ENCODE assay signal across 13 cellular contexts in the genomic region with DNA sequence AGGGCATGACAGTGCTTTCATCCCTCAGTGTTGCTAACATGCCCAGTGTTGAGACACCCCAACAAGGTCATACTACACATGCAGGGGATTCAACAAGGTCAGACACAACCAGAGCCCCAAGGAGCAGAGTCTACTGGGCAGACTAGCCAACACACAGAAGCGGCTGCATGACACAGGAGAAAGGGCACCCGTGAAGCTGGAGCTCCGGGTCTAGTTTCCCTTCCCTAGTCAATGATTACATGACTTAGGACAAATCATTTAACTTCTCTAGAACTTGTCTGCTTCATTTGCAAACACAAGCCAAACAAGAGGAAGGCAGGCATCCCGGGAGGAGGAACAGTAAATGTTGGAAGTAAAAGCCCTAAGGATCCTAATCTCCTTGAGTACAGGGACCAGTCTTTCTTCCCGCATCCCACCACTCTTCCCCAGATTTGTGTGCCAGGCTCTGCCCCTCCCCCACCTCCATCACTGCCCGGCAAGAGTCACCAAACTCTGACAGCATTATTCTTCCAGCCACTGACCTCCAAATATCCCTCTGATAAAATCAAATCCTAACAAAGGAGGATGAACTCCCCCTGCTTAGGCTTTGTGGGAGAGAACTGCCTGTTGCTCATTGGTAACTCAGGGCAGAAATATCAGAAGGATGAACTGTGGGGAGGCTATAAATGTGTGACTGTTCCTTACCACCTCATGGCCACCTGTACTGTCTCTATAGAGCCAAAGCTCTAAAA.
DNase-seq lines count a peak whose midpoint lies in the region; ATAC-seq and TF ChIP-seq lines count a peak whose summit lies in the region.
"Had no signal": no experiment of that assay in that cellular context is flagged by ENCODE, and none has a peak within 500 bp of the region (broad histone marks: within the 10 kb centered on the region; RNA-seq: fewer than 3 reads in every experiment).

No MANE protein-coding gene starts in this region.

- no peak for TF ChIP-seq CTCF in Calu3 (IDR thresholded peaks at IDR 0.05; ENCODE audit: unreplicated experiment)
- no peak for TF ChIP-seq CTCF in sigmoid colon (IDR thresholded peaks at IDR 0.05)

- H3K4me1 Mint-ChIP-seq in Calu3 (ENCODE audit: low read depth, unreplicated experiment): peaks cover 24% of the 10 kb centered on the region
- no peaks in the 10 kb centered on the region for H3K4me1 Mint-ChIP-seq in naive thymus-derived CD4-positive, alpha-beta T cell

- no peaks in the 10 kb centered on the region for H3K36me3 ChIP-seq in sigmoid colon
- no peaks in the 10 kb centered on the region for H3K36me3 ChIP-seq in naive thymus-derived CD4-positive, alpha-beta T cell (ENCODE audit: control insufficient read depth in 2 of 3, insufficient read depth in 3 of 3, low read length in 3 of 3)
- H3K36me3 ChIP-seq: SJCRH30, spleen had no signal

- CTCF ChIA-PET in Calu3 (lab: Charles Lee): no interaction called here
- CTCF ChIA-PET in naive thymus-derived CD4-positive, alpha-beta T cell (lab: Charles Lee): no interaction called here

- no peak for TF ChIP-seq EP300 in sigmoid colon (IDR thresholded peaks at IDR 0.05)

- TF ChIP-seq POLR2A in sigmoid colon (IDR thresholded peaks at IDR 0.05): no peak

- no peak overlapping the region for H3K27ac Mint-ChIP-seq in Calu3 (ENCODE audit: unreplicated experiment)
- no peak overlapping the region for H3K27ac Mint-ChIP-seq in naive thymus-derived CD4-positive, alpha-beta T cell
- H3K27ac Mint-ChIP-seq: stimulated activated naive CD8-positive, alpha-beta T cell treated with anti-CD3 and anti-CD28 coated beads, Interleukin-15, Interleukin-2, amounts not matched to agents 100 ng/mL and 50 ng/mL, for 24 hours had no signal

- H3K9me3 Mint-ChIP-seq in Calu3 (ENCODE audit: low read depth, unreplicated experiment): no peaks in the 10 kb centered on the region
- peaks cover 0 to 2% (median 0%) of the 10 kb centered on the region in 11 donors for H3K9me3 Mint-ChIP-seq in naive thymus-derived CD4-positive, alpha-beta T cell
- H3K9me3 Mint-ChIP-seq: stimulated activated naive CD8-positive, alpha-beta T cell treated with anti-CD3 and anti-CD28 coated beads, Interleukin-15, Interleukin-2, amounts not matched to agents 100 ng/mL and 50 ng/mL, for 24 hours had no signal

- H3K4me3 Mint-ChIP-seq in Calu3 (ENCODE audit: low read depth, unreplicated experiment): no peak overlapping the region
- H3K4me3 Mint-ChIP-seq in naive thymus-derived CD4-positive, alpha-beta T cell: no peak overlapping the region
- H3K4me3 Mint-ChIP-seq: stimulated activated naive CD8-positive, alpha-beta T cell treated with anti-CD3 and anti-CD28 coated beads, Interleukin-15, Interleukin-2, amounts not matched to agents 100 ng/mL and 50 ng/mL, for 24 hours had no signal

- no peaks in the 10 kb centered on the region for H3K36me3 Mint-ChIP-seq in Calu3 (ENCODE audit: insufficient read depth, unreplicated experiment)
- H3K36me3 Mint-ChIP-seq in naive thymus-derived CD4-positive, alpha-beta T cell: no peaks in the 10 kb centered on the region

- POLR2A ChIA-PET in naive thymus-derived CD4-positive, alpha-beta T cell (lab: Charles Lee): no interaction called here

- no peaks in the 10 kb centered on the region for H3K9me3 ChIP-seq in sigmoid colon
- H3K9me3 ChIP-seq in naive thymus-derived CD4-positive, alpha-beta T cell (ENCODE audit: control insufficient read depth in 2 of 3, low read length in 3 of 3): no peaks in the 10 kb centered on the region
- H3K9me3 ChIP-seq: SJCRH30, spleen had no signal

- no peaks in the 10 kb centered on the region for H3K27me3 ChIP-seq in sigmoid colon
- H3K27me3 ChIP-seq in naive thymus-derived CD4-positive, alpha-beta T cell (ENCODE audit: control insufficient read depth in 2 of 2, insufficient read depth in 2 of 2, low read length in 2 of 2): no peaks in the 10 kb centered on the region

- ATAC-seq in SK-N-SH treated with all-trans-retinoic acid at 6 μM for 48 hours: peak; percentile 4
- no peak for ATAC-seq in naive thymus-derived CD4-positive, alpha-beta T cell

- 25 to 59% methylated on average over 6 of the region's 6 CpGs for WGBS in sigmoid colon, 2 donors

- intact Hi-C loops in Calu3 (cut with micrococcal nuclease; ENCODE audit: unreplicated experiment) (no loop called here), sigmoid colon (cut with DNase I) (no loop called here)
- intact Hi-C loops in naive thymus-derived CD4-positive, alpha-beta T cell (cut with micrococcal nuclease): no loop called here

- H3K4me3 ChIP-seq in sigmoid colon: no peak overlapping the region
- no peak overlapping the region for H3K4me3 ChIP-seq in naive thymus-derived CD4-positive, alpha-beta T cell (ENCODE audit: low read length)
- H3K4me3 ChIP-seq: SJCRH30, spleen had no signal

- peaks cover 0 to 96% (median 79%) of the 10 kb centered on the region in 4 donors for H3K4me1 ChIP-seq in sigmoid colon
- H3K4me1 ChIP-seq in naive thymus-derived CD4-positive, alpha-beta T cell (ENCODE audit: control insufficient read depth in 2 of 2, insufficient read depth in 2 of 2, low read length in 2 of 2): no peaks in the 10 kb centered on the region

- BruUV-seq in Calu3 (replicated peaks; lab: Mats Ljungman, UMichigan): no TSS peak

- peak overlapping the region; percentile 23 to 71 (median 65) for H3K27ac ChIP-seq in sigmoid colon
- H3K27ac ChIP-seq in naive thymus-derived CD4-positive, alpha-beta T cell (ENCODE audit: low read depth, low read length): no peak overlapping the region
- H3K27ac ChIP-seq: SJCRH30 had no signal

- DNase-seq in Calu3: peak; percentile 21
- peak; percentile 81 for DNase-seq in kidney tubule cell (ENCODE audit: low spot score)
- DNase-seq in sigmoid colon: no peak
- no peak for DNase-seq in NCI-H1436 treated with DMSO at 0.1 percent for 48 hours (lab: John Stamatoyannopoulos, UW)
- DNase-seq in HuH-7 (ENCODE audit: low spot score): no peak
- DNase-seq in RPMI8226: no peak
- no peak for DNase-seq in naive thymus-derived CD4-positive, alpha-beta T cell
- DNase-seq: erythroblast, NCI-H82, SJCRH30, spleen had no signal

- H3K27me3 Mint-ChIP-seq in Calu3 (ENCODE audit: unreplicated experiment): no peaks in the 10 kb centered on the region
- peaks cover 0 to 7% (median 0%) of the 10 kb centered on the region in 5 donors for H3K27me3 Mint-ChIP-seq in naive thymus-derived CD4-positive, alpha-beta T cell

TF ChIP-seq in SK-N-SH treated with all-trans-retinoic acid at 6 μM for 48 hours, 23 proteins besides CTCF, POLR2A, EP300 and RAD21:
- TF ChIP-seq ESRRG (CRISPR knock-in tag; IDR thresholded peaks at IDR 0.05) (no peak), BACH2 (CRISPR knock-in tag; IDR thresholded peaks at IDR 0.05; ENCODE audit: borderline replicate concordance) (no peak), PPARA (CRISPR knock-in tag; IDR thresholded peaks at IDR 0.05; ENCODE audit: borderline replicate concordance) (no peak), SNAI2 (CRISPR knock-in tag; IDR thresholded peaks at IDR 0.05) (no peak), TCF4 (CRISPR knock-in tag; IDR thresholded peaks at IDR 0.05; ENCODE audit: borderline replicate concordance) (no peak), OSR1 (CRISPR knock-in tag; IDR thresholded peaks at IDR 0.05) (no peak), ARNTL (CRISPR knock-in tag; IDR thresholded peaks at IDR 0.05; ENCODE audit: borderline replicate concordance, low read depth) (no peak), ISL1 (CRISPR knock-in tag; IDR thresholded peaks at IDR 0.05) (no peak), ZNF565 (CRISPR knock-in tag; conservative IDR thresholded peaks at IDR 0.05; ENCODE audit: low read depth) (no peak)
- TF ChIP-seq, protein P1, sequence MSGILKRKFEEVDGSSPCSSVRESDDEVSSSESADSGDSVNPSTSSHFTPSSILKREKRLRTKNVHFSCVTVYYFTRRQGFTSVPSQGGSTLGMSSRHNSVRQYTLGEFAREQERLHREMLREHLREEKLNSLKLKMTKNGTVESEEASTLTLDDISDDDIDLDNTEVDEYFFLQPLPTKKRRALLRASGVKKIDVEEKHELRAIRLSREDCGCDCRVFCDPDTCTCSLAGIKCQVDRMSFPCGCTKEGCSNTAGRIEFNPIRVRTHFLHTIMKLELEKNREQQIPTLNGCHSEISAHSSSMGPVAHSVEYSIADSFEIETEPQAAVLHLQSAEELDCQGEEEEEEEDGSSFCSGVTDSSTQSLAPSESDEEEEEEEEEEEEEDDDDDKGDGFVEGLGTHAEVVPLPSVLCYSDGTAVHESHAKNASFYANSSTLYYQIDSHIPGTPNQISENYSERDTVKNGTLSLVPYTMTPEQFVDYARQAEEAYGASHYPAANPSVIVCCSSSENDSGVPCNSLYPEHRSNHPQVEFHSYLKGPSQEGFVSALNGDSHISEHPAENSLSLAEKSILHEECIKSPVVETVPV (CRISPR knock-in tag; IDR thresholded peaks at IDR 0.05): no peak
- TF ChIP-seq, protein P2, sequence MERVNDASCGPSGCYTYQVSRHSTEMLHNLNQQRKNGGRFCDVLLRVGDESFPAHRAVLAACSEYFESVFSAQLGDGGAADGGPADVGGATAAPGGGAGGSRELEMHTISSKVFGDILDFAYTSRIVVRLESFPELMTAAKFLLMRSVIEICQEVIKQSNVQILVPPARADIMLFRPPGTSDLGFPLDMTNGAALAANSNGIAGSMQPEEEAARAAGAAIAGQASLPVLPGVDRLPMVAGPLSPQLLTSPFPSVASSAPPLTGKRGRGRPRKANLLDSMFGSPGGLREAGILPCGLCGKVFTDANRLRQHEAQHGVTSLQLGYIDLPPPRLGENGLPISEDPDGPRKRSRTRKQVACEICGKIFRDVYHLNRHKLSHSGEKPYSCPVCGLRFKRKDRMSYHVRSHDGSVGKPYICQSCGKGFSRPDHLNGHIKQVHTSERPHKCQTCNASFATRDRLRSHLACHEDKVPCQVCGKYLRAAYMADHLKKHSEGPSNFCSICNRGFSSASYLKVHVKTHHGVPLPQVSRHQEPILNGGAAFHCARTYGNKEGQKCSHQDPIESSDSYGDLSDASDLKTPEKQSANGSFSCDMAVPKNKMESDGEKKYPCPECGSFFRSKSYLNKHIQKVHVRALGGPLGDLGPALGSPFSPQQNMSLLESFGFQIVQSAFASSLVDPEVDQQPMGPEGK (CRISPR knock-in tag; IDR thresholded peaks at IDR 0.05; ENCODE audit: borderline replicate concordance): no peak

Comparison
In these comparisons a context has a peak if more than half of its experiments do, and no peak if none do; other contexts are left out.
1. DNase-seq: peak in Calu3 (single experiment) and kidney tubule cell (single experiment); none in sigmoid colon (single experiment), NCI-H1436 treated with DMSO at 0.1 percent for 48 hours (single experiment), HuH-7 (single experiment), RPMI8226 (single experiment) and naive thymus-derived CD4-positive, alpha-beta T cell (0 of 9).